ENCODE assay signal across 9 cellular contexts in genomic region chr19:17686592-17687042, GRCh38. TPM values are rescaled to one million over a fixed set of nuclear protein-coding genes. Genes with fewer than 3 reads are reported as not detected.
DNase-seq lines count a peak whose midpoint lies in the region; ATAC-seq and TF ChIP-seq lines count a peak whose summit lies in the region.
"Had no signal": no experiment of that assay in that cellular context is flagged by ENCODE, and none has a peak within 500 bp of the region (broad histone marks: within the 10 kb centered on the region; RNA-seq: fewer than 3 reads in every experiment).

No MANE protein-coding gene starts in this region.

- in situ Hi-C loops in brain microvascular endothelial cell (cut with HindIII; ENCODE audit: low pct_ligation_motif_present, low sequenced_read_pairs): no loop called here

- TF ChIP-seq CTCF in brain microvascular endothelial cell (IDR thresholded peaks at IDR 0.05; ENCODE audit: low read depth, low read length, missing control alignments): no peak
- TF ChIP-seq CTCF in lower lobe of right lung (IDR thresholded peaks at IDR 0.05): no peak

- intact Hi-C loops in lower lobe of right lung (cut with DNase I): no loop called here

- ATAC-seq in lower lobe of right lung (peak in 1 of 2 donors; percentile 30), HG02610 (IDR thresholded peaks at IDR 0.05; ENCODE audit: unreplicated experiment) (no peak), GM19328 (IDR thresholded peaks at IDR 0.05; ENCODE audit: unreplicated experiment) (no peak)

- H3K9me3 ChIP-seq in lower lobe of right lung: no peaks in the 10 kb centered on the region

- DNase-seq in D341Med (ENCODE audit: low spot score) (peak; percentile 88), NCI-H146 (lab: John Stamatoyannopoulos, UW) (peak; percentile 84), brain microvascular endothelial cell (peak; percentile 42), lower lobe of right lung (no peak), activated gamma-delta T cell (lab: John Stamatoyannopoulos, UW) (no peak), OCI-M1 (lab: John Stamatoyannopoulos, UW) (no peak)
- DNase-seq: stimulated activated CD4-positive, alpha-beta T cell treated with anti-CD3 and anti-CD28 coated beads, Interleukin-12 subunit alpha, Interleukin-12 subunit beta, amount 100 ng/mL, for 4 hours had no signal

- H3K4me3 ChIP-seq in brain microvascular endothelial cell (ENCODE audit: low read depth, low read length) (peak overlapping the region; percentile 43), lower lobe of right lung (peak overlapping the region; percentile 23)

- H3K36me3 ChIP-seq in brain microvascular endothelial cell (replicated peaks) (no peaks in the 10 kb centered on the region), lower lobe of right lung (no peaks in the 10 kb centered on the region)

- H3K27me3 ChIP-seq in brain microvascular endothelial cell (replicated peaks) (no peaks in the 10 kb centered on the region), lower lobe of right lung (ENCODE audit: low read depth) (peaks cover 64% of the 10 kb centered on the region)

- H3K27ac ChIP-seq in brain microvascular endothelial cell (peak overlapping the region; percentile 43), lower lobe of right lung (no peak overlapping the region)

- H3K4me1 ChIP-seq in lower lobe of right lung: peaks cover 15% of the 10 kb centered on the region

RNA-seq across cellular contexts. Expression of gene UNC13A, which starts 1.5 kb away (rescaled TPM):
- total RNA-seq in lower lobe of right lung: 0.21 TPM

RNA-seq across cellular contexts. Expression of gene MAP1S, which starts 32.7 kb away (rescaled TPM):
- total RNA-seq in lower lobe of right lung: 67.1 TPM

Comparison
In these comparisons a context has a peak if more than half of its experiments do, and no peak if none do; other contexts are left out.
1. DNase-seq: peak in D341Med (single experiment), NCI-H146 (single experiment) and brain microvascular endothelial cell (single experiment); none in lower lobe of right lung (single experiment), activated gamma-delta T cell (single experiment) and OCI-M1 (single experiment).